14 cellular contexts compared by ENCODE assay signal in genomic region chr12:26821212-26821701, GRCh38. TPM values are rescaled to one million over a fixed set of nuclear protein-coding genes. Genes with fewer than 3 reads are reported as not detected.
DNase-seq lines count a peak whose midpoint lies in the region; ATAC-seq, FAIRE-seq and TF ChIP-seq lines count a peak whose summit lies in the region.
"Had no signal": no experiment of that assay in that cellular context is flagged by ENCODE, and none has a peak within 500 bp of the region (broad histone marks: within the 10 kb centered on the region; RNA-seq: fewer than 3 reads in every experiment).

No MANE protein-coding gene starts in this region.

- no peaks in the 10 kb centered on the region for H3K9me3 Mint-ChIP-seq in CD4-positive, alpha-beta T cell

- TF ChIP-seq POLR2A in H54 (IDR thresholded peaks at IDR 0.05; ENCODE audit: low read depth, low read length): no peak

- CTCF ChIA-PET in CD4-positive, alpha-beta T cell (lab: Charles Lee): interaction anchor here (3.1 kb wide), 1 partner anchor 12 kb away, joined by 12 read pairs; the partner anchor contains the start of gene ITPR2

- no peak overlapping the region for H3K27ac Mint-ChIP-seq in CD4-positive, alpha-beta T cell

- no peak for TF ChIP-seq CTCF in CD4-positive, alpha-beta T cell (IDR thresholded peaks at IDR 0.05)

- POLR2A ChIA-PET in CD4-positive, alpha-beta T cell (lab: Charles Lee): no interaction called here

- intact Hi-C loops in CD4-positive, alpha-beta T cell (cut with DNase I, micrococcal nuclease): no loop called here

- H3K27me3 ChIP-seq in CD4-positive, alpha-beta T cell (ENCODE audit: control insufficient read depth, insufficient read depth, low read length): no peaks in the 10 kb centered on the region

- ATAC-seq in CD4-positive, alpha-beta T cell (ENCODE audit: poor library complexity): no peak
- no peak for ATAC-seq in HG03432 (IDR thresholded peaks at IDR 0.05; ENCODE audit: unreplicated experiment)

- DNase-seq in A172 (ENCODE audit: low spot score) (peak; percentile 32), H54 (ENCODE audit: insufficient read length, low spot score) (no peak), caudate nucleus (lab: John Stamatoyannopoulos, UW) (no peak), lung microvascular endothelial cell (ENCODE audit: low read depth in 2 of 2) (peak; percentile 24 to 70), cerebellum (ENCODE audit: low spot score) (no peak), foreskin melanocyte (no peak)
- DNase-seq in CD4-positive, alpha-beta T cell: no peak
- DNase-seq: activated CD4-positive, alpha-beta T cell treated with anti-CD3 and anti-CD28 coated beads, Interleukin-2, amount 50 U/mL, for 1 hour; AML-193; central memory CD4-positive, alpha-beta T cell; NCI-H2107 had no signal

- peak; percentile 85 for FAIRE-seq in H54 (lab: Jason Lieb, UNC)
- FAIRE-seq: G401.6, islet of Langerhans had no signal

- H3K27ac ChIP-seq in caudate nucleus (ENCODE audit: low read depth, low read length): peak overlapping the region; percentile 11
- no peak overlapping the region for H3K27ac ChIP-seq in CD4-positive, alpha-beta T cell (ENCODE audit: low read depth, low read length)

- H3K9me3 ChIP-seq in CD4-positive, alpha-beta T cell (ENCODE audit: control insufficient read depth, low read length): no peaks in the 10 kb centered on the region

- H3K36me3 Mint-ChIP-seq in CD4-positive, alpha-beta T cell (ENCODE audit: low read depth): peaks cover 14% of the 10 kb centered on the region

- no peaks in the 10 kb centered on the region for H3K27me3 Mint-ChIP-seq in CD4-positive, alpha-beta T cell

- no peak overlapping the region for H3K4me3 Mint-ChIP-seq in CD4-positive, alpha-beta T cell

- peaks cover 43% of the 10 kb centered on the region for H3K4me1 Mint-ChIP-seq in CD4-positive, alpha-beta T cell (ENCODE audit: low read depth)

RNA-seq across cellular contexts. Expression of gene ITPR2, which starts 11.7 kb away (rescaled TPM):
- 6.4 and 6.5 TPM in 2 replicates for total RNA-seq in A172 (2014; rRNA removed; shearing (Covaris generic))
- total RNA-seq in lung microvascular endothelial cell (14.5 and 31.8 TPM in 2 replicates), cerebellum (38.6 TPM)
- total RNA-seq in CD4-positive, alpha-beta T cell: 10 to 100 TPM; 28.8 to 29.9 TPM

Comparison
In these comparisons a context has a peak if more than half of its experiments do, and no peak if none do; other contexts are left out.
1. DNase-seq: peak in A172 (single experiment) and lung microvascular endothelial cell (2 of 2); none in H54 (single experiment), caudate nucleus (0 of 61), CD4-positive, alpha-beta T cell (0 of 10), cerebellum (single experiment) and foreskin melanocyte (single experiment).